8 cellular contexts compared by ENCODE assay signal in the genomic region with DNA sequence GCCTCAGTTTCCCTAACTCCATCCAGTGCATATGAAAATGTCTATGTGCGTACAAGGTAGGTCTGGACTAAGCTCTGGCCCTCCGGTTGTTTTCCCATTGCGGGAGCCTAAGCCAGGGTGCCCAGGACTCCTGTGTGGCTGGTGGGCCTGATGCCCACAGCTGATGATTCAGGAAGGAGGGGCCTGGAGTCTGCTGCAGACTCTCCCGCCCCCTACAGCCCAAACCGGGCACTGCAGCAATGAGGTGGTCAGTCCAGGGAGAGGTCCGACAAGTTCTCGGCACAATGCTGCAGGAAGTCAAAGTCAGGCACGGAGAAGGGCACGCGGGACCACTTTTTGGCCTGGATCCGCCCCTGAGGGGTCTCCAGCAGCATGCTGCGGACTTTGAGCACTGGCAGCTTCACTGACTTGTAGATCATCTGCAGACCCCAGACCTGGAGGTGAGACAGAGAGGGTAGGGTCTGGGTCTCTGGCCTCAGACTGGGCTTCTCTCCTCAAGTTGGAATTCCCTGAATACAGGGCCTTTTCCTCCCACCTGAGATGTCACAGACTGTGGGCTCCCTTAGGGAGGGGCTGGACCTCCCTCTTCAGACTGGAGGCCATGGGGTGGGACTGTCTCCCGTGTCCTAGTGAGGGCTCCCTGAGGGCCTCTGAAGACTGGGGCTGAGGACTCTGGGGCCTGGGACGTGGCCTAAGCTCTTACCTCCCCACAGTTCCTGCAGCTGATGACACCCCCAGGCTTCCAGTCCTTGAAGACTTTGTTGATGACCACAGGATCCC. TPM values are rescaled to one million over a fixed set of nuclear protein-coding genes. Genes with fewer than 3 reads are reported as not detected.
DNase-seq lines count a peak whose midpoint lies in the region; ATAC-seq and TF ChIP-seq lines count a peak whose summit lies in the region.

No MANE protein-coding gene starts in this region.

- peaks cover 7% of the 10 kb centered on the region for H3K36me3 Mint-ChIP-seq in activated T-helper 1 cell treated with anti-CD3 and anti-CD28 coated beads, Interleukin-12 subunit alpha, Interleukin-12 subunit beta, Interleukin-2, Interleukin-4 antibody, amounts not matched to agents 30 ng/mL and 10 ng/mL and 1 ng/mL, durations not matched to agents 14 hours and 24 hours and 36 hours (ENCODE audit: low read depth)
- no peaks in the 10 kb centered on the region for H3K36me3 Mint-ChIP-seq in type B pancreatic cell

- TF ChIP-seq CTCF in Panc1 (IDR thresholded peaks at IDR 0.05), result peak; percentile 80
- peak; percentile 92 for TF ChIP-seq CTCF in fibroblast of villous mesenchyme (IDR thresholded peaks at IDR 0.05; ENCODE audit: insufficient read depth, low read depth, low read length)
- TF ChIP-seq CTCF in omental fat pad (IDR thresholded peaks at IDR 0.05), result no peak
- TF ChIP-seq CTCF in type B pancreatic cell (conservative IDR thresholded peaks at IDR 0.05), result peak; percentile 90

- DNase-seq in AML-193 (lab: John Stamatoyannopoulos, UW), result peak; percentile 60 to 78
- DNase-seq in GM19240 (ENCODE audit: insufficient read length, low spot score), result peak; percentile 83
- no peak for DNase-seq in Panc1 (ENCODE audit: low read depth, low spot score)
- DNase-seq in activated T-helper 1 cell treated with anti-CD3 and anti-CD28 coated beads, Interleukin-12 subunit alpha, Interleukin-12 subunit beta, Interleukin-2, Interleukin-4 antibody, amounts not matched to agents 30 ng/mL and 10 ng/mL and 1 ng/mL, durations not matched to agents 14 hours and 24 hours and 36 hours (ENCODE audit: low spot score), result peak; percentile 50
- DNase-seq in fibroblast of villous mesenchyme (ENCODE audit: low read depth), result peak; percentile 53
- peak; percentile 86 for DNase-seq in omental fat pad (ENCODE audit: low spot score)
- no peak for DNase-seq in type B pancreatic cell (ENCODE audit: extremely low spot score, unreplicated experiment)

- BruUV-seq in Panc1 (replicated peaks; lab: Mats Ljungman, UMichigan), result no TSS peak

- in situ Hi-C loops in Panc1 (cut with HindIII; ENCODE audit: low pct_unique_long_range_greater_than_20kb, low sequenced_read_pairs), result no loop called here

- ATAC-seq in Panc1 (peak; percentile 78), omental fat pad (ENCODE audit: low FRiP score) (peak; percentile 52), HG03571 (IDR thresholded peaks at IDR 0.05; ENCODE audit: unreplicated experiment) (no peak)

- no peak overlapping the region for H3K4me3 Mint-ChIP-seq in activated T-helper 1 cell treated with anti-CD3 and anti-CD28 coated beads, Interleukin-12 subunit alpha, Interleukin-12 subunit beta, Interleukin-2, Interleukin-4 antibody, amounts not matched to agents 30 ng/mL and 10 ng/mL and 1 ng/mL, durations not matched to agents 14 hours and 24 hours and 36 hours
- no peak overlapping the region for H3K4me3 Mint-ChIP-seq in type B pancreatic cell

- no peaks in the 10 kb centered on the region for H3K9me3 Mint-ChIP-seq in activated T-helper 1 cell treated with anti-CD3 and anti-CD28 coated beads, Interleukin-12 subunit alpha, Interleukin-12 subunit beta, Interleukin-2, Interleukin-4 antibody, amounts not matched to agents 30 ng/mL and 10 ng/mL and 1 ng/mL, durations not matched to agents 14 hours and 24 hours and 36 hours
- H3K9me3 Mint-ChIP-seq in type B pancreatic cell, result no peaks in the 10 kb centered on the region

- CTCF ChIA-PET in Panc1 (lab: Charles Lee), result interaction anchor here (0.6 kb wide), 2 partner anchors 89 to 136 kb away, joined by 3 to 9 read pairs; no protein-coding TSS in a partner anchor

- no peak overlapping the region for H3K27ac Mint-ChIP-seq in activated T-helper 1 cell treated with anti-CD3 and anti-CD28 coated beads, Interleukin-12 subunit alpha, Interleukin-12 subunit beta, Interleukin-2, Interleukin-4 antibody, amounts not matched to agents 30 ng/mL and 10 ng/mL and 1 ng/mL, durations not matched to agents 14 hours and 24 hours and 36 hours
- H3K27ac Mint-ChIP-seq in type B pancreatic cell, result no peak overlapping the region

- H3K9me3 ChIP-seq in Panc1 (ENCODE audit: control insufficient read depth, insufficient read depth, low read depth, low read length), result no peaks in the 10 kb centered on the region

- H3K27me3 Mint-ChIP-seq in activated T-helper 1 cell treated with anti-CD3 and anti-CD28 coated beads, Interleukin-12 subunit alpha, Interleukin-12 subunit beta, Interleukin-2, Interleukin-4 antibody, amounts not matched to agents 30 ng/mL and 10 ng/mL and 1 ng/mL, durations not matched to agents 14 hours and 24 hours and 36 hours (ENCODE audit: insufficient read depth), result peaks cover 16% of the 10 kb centered on the region
- H3K27me3 Mint-ChIP-seq in type B pancreatic cell, result peaks cover 54% of the 10 kb centered on the region

- POLR2A ChIA-PET in Panc1 (lab: Charles Lee), result no interaction called here

- H3K27me3 ChIP-seq in Panc1 (ENCODE audit: control insufficient read depth, insufficient read depth, low read length), result no peaks in the 10 kb centered on the region

- H3K36me3 ChIP-seq in Panc1 (ENCODE audit: control insufficient read depth, insufficient read depth, low read length), result no peaks in the 10 kb centered on the region

- H3K4me1 ChIP-seq in Panc1 (ENCODE audit: control insufficient read depth, insufficient read depth, low read length), result no peaks in the 10 kb centered on the region

- H3K27ac ChIP-seq in Panc1 (ENCODE audit: low read length), result no peak overlapping the region

- intact Hi-C loops in Panc1 (cut with micrococcal nuclease; ENCODE audit: unreplicated experiment), result loop anchor here (5.0 kb wide), 1 partner anchor 74 kb away; no protein-coding TSS in a partner anchor
- intact Hi-C loops in activated T-helper 1 cell treated with anti-CD3 and anti-CD28 coated beads, Interleukin-12 subunit alpha, Interleukin-12 subunit beta, Interleukin-2, Interleukin-4 antibody, amounts not matched to agents 30 ng/mL and 10 ng/mL and 1 ng/mL, durations not matched to agents 14 hours and 24 hours and 36 hours (cut with micrococcal nuclease), result loop anchor here (1.0 kb wide), 3 partner anchors 34 to 138 kb away; no protein-coding TSS in a partner anchor

- peaks cover 7% of the 10 kb centered on the region for H3K4me1 Mint-ChIP-seq in activated T-helper 1 cell treated with anti-CD3 and anti-CD28 coated beads, Interleukin-12 subunit alpha, Interleukin-12 subunit beta, Interleukin-2, Interleukin-4 antibody, amounts not matched to agents 30 ng/mL and 10 ng/mL and 1 ng/mL, durations not matched to agents 14 hours and 24 hours and 36 hours (ENCODE audit: low read depth)
- H3K4me1 Mint-ChIP-seq in type B pancreatic cell (ENCODE audit: unreplicated experiment), result no peaks in the 10 kb centered on the region

- H3K4me3 ChIP-seq in Panc1 (ENCODE audit: low read depth in 2 of 2, low read length in 2 of 2) (no peak overlapping the region), fibroblast of villous mesenchyme (ENCODE audit: low read depth, low read length) (no peak overlapping the region)

RNA-seq across cellular contexts. Expression of a gene that starts 3.4 kb away (rescaled TPM):
- total RNA-seq in Panc1 (2021; ENCODE audit: unreplicated experiment) (0.21 TPM), fibroblast of villous mesenchyme (not detected in 2 replicates), omental fat pad (not detected), type B pancreatic cell (ENCODE audit: low replicate concordance) (1.7 and 3.3 TPM in 2 replicates)
- 0.35 TPM for polyA plus RNA-seq in Panc1 (2012; ENCODE audit: insufficient read length)
- 0.10 TPM in 1 of 2 replicates, not detected in the other for total RNA-seq in activated T-helper 1 cell treated with anti-CD3 and anti-CD28 coated beads, Interleukin-12 subunit alpha, Interleukin-12 subunit beta, Interleukin-2, Interleukin-4 antibody, amounts not matched to agents 30 ng/mL and 10 ng/mL and 1 ng/mL, durations not matched to agents 14 hours and 24 hours and 36 hours

RNA-seq across cellular contexts. Expression of a gene that starts 10.8 kb away (rescaled TPM):
- total RNA-seq in Panc1 (2021; ENCODE audit: unreplicated experiment) (9.7 TPM), fibroblast of villous mesenchyme (9.0 and 12.1 TPM in 2 replicates), omental fat pad (10 to 100 TPM in 2 of 4 donors, 1 to 10 TPM in 2; 7.8 to 21.8 (median 10.2) TPM), type B pancreatic cell (ENCODE audit: low replicate concordance) (0.72 and 1.3 TPM in 2 replicates)
- 8.5 TPM for polyA plus RNA-seq in Panc1 (2012; ENCODE audit: insufficient read length)
- 26.9 and 28.4 TPM in 2 replicates for total RNA-seq in activated T-helper 1 cell treated with anti-CD3 and anti-CD28 coated beads, Interleukin-12 subunit alpha, Interleukin-12 subunit beta, Interleukin-2, Interleukin-4 antibody, amounts not matched to agents 30 ng/mL and 10 ng/mL and 1 ng/mL, durations not matched to agents 14 hours and 24 hours and 36 hours

RNA-seq across cellular contexts. Expression of a gene that starts 19.5 kb away (rescaled TPM):
- total RNA-seq in Panc1 (2021; ENCODE audit: unreplicated experiment), result 67.0 TPM
- polyA plus RNA-seq in Panc1 (2012; ENCODE audit: insufficient read length), result 60.6 TPM
- 70.8 and 76.9 TPM in 2 replicates for total RNA-seq in activated T-helper 1 cell treated with anti-CD3 and anti-CD28 coated beads, Interleukin-12 subunit alpha, Interleukin-12 subunit beta, Interleukin-2, Interleukin-4 antibody, amounts not matched to agents 30 ng/mL and 10 ng/mL and 1 ng/mL, durations not matched to agents 14 hours and 24 hours and 36 hours
- total RNA-seq in fibroblast of villous mesenchyme, result 10.6 and 13.0 TPM in 2 replicates
- total RNA-seq in omental fat pad, result 10 to 100 TPM; 30.2 to 68.7 (median 33.9) TPM
- 36.0 and 63.5 TPM in 2 replicates for total RNA-seq in type B pancreatic cell (ENCODE audit: low replicate concordance)

RNA-seq across cellular contexts. Expression of a gene that starts 20.9 kb away (rescaled TPM):
- total RNA-seq in Panc1 (2021; ENCODE audit: unreplicated experiment), result not detected
- not detected for polyA plus RNA-seq in Panc1 (2012; ENCODE audit: insufficient read length)
- 0.10 TPM in 1 of 2 replicates, not detected in the other for total RNA-seq in activated T-helper 1 cell treated with anti-CD3 and anti-CD28 coated beads, Interleukin-12 subunit alpha, Interleukin-12 subunit beta, Interleukin-2, Interleukin-4 antibody, amounts not matched to agents 30 ng/mL and 10 ng/mL and 1 ng/mL, durations not matched to agents 14 hours and 24 hours and 36 hours
- not detected in 2 replicates for total RNA-seq in fibroblast of villous mesenchyme
- total RNA-seq in omental fat pad, result under 1 TPM in 1 of 4 donors, not detected in 3; 0.25 TPM
- total RNA-seq in type B pancreatic cell (ENCODE audit: low replicate concordance), result 0.36 TPM in 1 of 2 replicates, not detected in the other

RNA-seq across cellular contexts. Expression of a gene that starts 51.3 kb away (rescaled TPM):
- total RNA-seq in Panc1 (2021; ENCODE audit: unreplicated experiment) (0.74 TPM), fibroblast of villous mesenchyme (under 0.01 and 0.32 TPM in 2 replicates), omental fat pad (under 1 TPM; 0.09 to 0.63 (median 0.19) TPM), type B pancreatic cell (ENCODE audit: low replicate concordance) (2.1 and 3.0 TPM in 2 replicates)
- polyA plus RNA-seq in Panc1 (2012; ENCODE audit: insufficient read length), result 0.59 TPM
- 0.05 TPM in 2 replicates for total RNA-seq in activated T-helper 1 cell treated with anti-CD3 and anti-CD28 coated beads, Interleukin-12 subunit alpha, Interleukin-12 subunit beta, Interleukin-2, Interleukin-4 antibody, amounts not matched to agents 30 ng/mL and 10 ng/mL and 1 ng/mL, durations not matched to agents 14 hours and 24 hours and 36 hours

Comparison
In these comparisons a context has a peak if more than half of its experiments do, and no peak if none do; other contexts are left out.
1. DNase-seq: peak in AML-193 (2 of 2), GM19240 (single experiment), activated T-helper 1 cell treated with anti-CD3 and anti-CD28 coated beads, Interleukin-12 subunit alpha, Interleukin-12 subunit beta, Interleukin-2, Interleukin-4 antibody, amounts not matched to agents 30 ng/mL and 10 ng/mL and 1 ng/mL, durations not matched to agents 14 hours and 24 hours and 36 hours (single experiment), fibroblast of villous mesenchyme (single experiment) and omental fat pad (single experiment); none in Panc1 (single experiment) and type B pancreatic cell (single experiment).
2. CTCF ChIP-seq: peak in Panc1 (single experiment), fibroblast of villous mesenchyme (single experiment) and type B pancreatic cell (single experiment); none in omental fat pad (0 of 3).